Comparison of ENCODE assay signal across 13 cellular contexts in genomic region chr13:40096357-40096911, GRCh38.
DNase-seq lines count a peak whose midpoint lies in the region; ATAC-seq, FAIRE-seq and TF ChIP-seq lines count a peak whose summit lies in the region.
"Had no signal": no experiment of that assay in that cellular context is flagged by ENCODE, and none has a peak within 500 bp of the region (broad histone marks: within the 10 kb centered on the region; RNA-seq: fewer than 3 reads in every experiment).

No MANE protein-coding gene starts in this region.

- H3K4me1 ChIP-seq in liver (ENCODE audit: control insufficient read depth in 4 of 4, insufficient read depth in 4 of 4, low read length in 3 of 4): peaks cover 0 to 26% (median 17%) of the 10 kb centered on the region in 4 donors
- H3K4me1 ChIP-seq in HepG2 (ENCODE audit: insufficient read depth, low read length): peaks cover 14% of the 10 kb centered on the region
- H3K4me1 ChIP-seq in right lobe of liver: peaks cover 0 to 23% (median 9%) of the 10 kb centered on the region in 4 donors

- TF ChIP-seq EP300 in HepG2 (IDR thresholded peaks at IDR 0.05; ENCODE audit: low read depth in 2 of 2, low read length in 2 of 2) (no peak), HepG2 (CRISPR knock-in tag; IDR thresholded peaks at IDR 0.05; ENCODE audit: borderline replicate concordance) (no peak)

- TF ChIP-seq POLR2A in HepG2 (IDR thresholded peaks at IDR 0.05; ENCODE audit: insufficient read depth in 1 of 2, low read depth in 2 of 2, low read length in 2 of 2) (no peak), right lobe of liver (IDR thresholded peaks at IDR 0.05) (no peak)

- TF ChIP-seq RAD21 in liver (IDR thresholded peaks at IDR 0.05) (no peak), HepG2 (CRISPR knock-in tag; IDR thresholded peaks at IDR 0.05) (no peak)

- POLR2A ChIA-PET in HepG2 (lab: Yijun Ruan, JAX): interaction anchor here (0.8 kb wide), 1 partner anchor 9 kb away, joined by 3 read pairs; no protein-coding TSS in a partner anchor

- no peaks in the 10 kb centered on the region for H3K79me2 ChIP-seq in HepG2 (ENCODE audit: insufficient read depth, low read length)

- CTCF ChIA-PET in HepG2 (lab: Yijun Ruan, JAX; ENCODE audit: low intra/inter-chr PET ratio, low total read pairs): no interaction called here

- 55% methylated on average over 4 of the region's 4 CpGs for WGBS in liver
- 31% methylated on average over 4 of the region's 4 CpGs for WGBS in HepG2 (ENCODE audit: low lambda C conversion rate)
- 50% methylated on average over 4 of the region's 4 CpGs for WGBS in right lobe of liver (ENCODE audit: insufficient coverage, low coverage, low lambda C conversion rate, missing lambda C conversion rate)

- H3K4me3 ChIP-seq in liver (ENCODE audit: low read depth in 1 of 3, low read length in 3 of 3): no peak overlapping the region
- no peak overlapping the region for H3K4me3 ChIP-seq in HepG2 (replicated peaks in 1 of 3; ENCODE audit: insufficient read depth in 1 of 3, low read depth in 2 of 3, low read length in 3 of 3)
- peak overlapping the region in 1 of 3 donors; percentile 14 for H3K4me3 ChIP-seq in right lobe of liver
- H3K4me3 ChIP-seq: smooth muscle cell had no signal

- no peak overlapping the region for H2AFZ ChIP-seq in HepG2 (ENCODE audit: low read length)

- H3K27ac ChIP-seq in liver (ENCODE audit: low read depth in 1 of 2, low read length in 2 of 2): peak overlapping the region in 1 of 2 donors; percentile 54
- no peak overlapping the region for H3K27ac ChIP-seq in HepG2 (ENCODE audit: extremely low read length, insufficient read depth, low read length)
- peak overlapping the region in 2 of 3 donors; percentile 74 to 91 for H3K27ac ChIP-seq in right lobe of liver

- H3K9ac ChIP-seq in liver (ENCODE audit: low read depth in 1 of 2, low read length in 2 of 2) (no peak overlapping the region), HepG2 (ENCODE audit: insufficient read depth, low read depth, low read length) (no peak overlapping the region)

- H3K4me2 ChIP-seq in HepG2 (ENCODE audit: low read depth, low read length): no peak overlapping the region
- H3K4me2 ChIP-seq: smooth muscle cell had no signal

- no peak for DNase-seq in HepG2 (ENCODE audit: low spot score)
- DNase-seq in activated T-cell treated with anti-CD3 and anti-CD28 coated beads for 24 hours (ENCODE audit: low read depth): peak; percentile 46
- DNase-seq in right lobe of liver: no peak
- no peak for DNase-seq in RPMI8226
- DNase-seq in DMS 273 treated with DMSO at 0.1 percent for 48 hours (lab: John Stamatoyannopoulos, UW): no peak
- DNase-seq: KG1, NCI-H510A treated with DMSO at 0.1 percent for 48 hours, trophoblast cell had no signal

- H3K9me3 ChIP-seq in liver (ENCODE audit: control insufficient read depth in 4 of 4, low read length in 3 of 4) (peaks cover 0 to 5% (median 0%) of the 10 kb centered on the region in 4 donors), HepG2 (ENCODE audit: low read length) (0 out of 2 replicates have a peak, but pooled peaks cover 3% of the 10 kb centered on the region), right lobe of liver (no peaks in the 10 kb centered on the region)

- H3K36me3 ChIP-seq in liver (ENCODE audit: control insufficient read depth in 4 of 4, insufficient read depth in 3 of 4, low read depth in 1 of 4, low read length in 3 of 4) (no peaks in the 10 kb centered on the region), HepG2 (replicated peaks in 1 of 2; ENCODE audit: control insufficient read depth in 1 of 2, insufficient read depth in 2 of 2, low read length in 2 of 2) (no peaks in the 10 kb centered on the region), right lobe of liver (no peaks in the 10 kb centered on the region)

- intact Hi-C loops in HepG2 (cut with micrococcal nuclease; ENCODE audit: unreplicated experiment) (no loop called here), right lobe of liver (cut with DNase I) (no loop called here)

- no peak for FAIRE-seq in HepG2 (lab: Jason Lieb, UNC)
- FAIRE-seq: astrocyte had no signal

- H3K27me3 ChIP-seq in liver (ENCODE audit: control insufficient read depth in 4 of 4, insufficient read depth in 4 of 4, low read length in 3 of 4) (no peaks in the 10 kb centered on the region), HepG2 (ENCODE audit: control insufficient read depth in 1 of 2, insufficient read depth in 2 of 2, low read length in 2 of 2) (peaks cover 0 to 11% of the 10 kb centered on the region in 2 experiments; a peak in 1 of 5 replicates), right lobe of liver (no peaks in the 10 kb centered on the region)

- no TSS peak for BruUV-seq in HepG2 (replicated peaks; lab: Mats Ljungman, UMichigan)

- no peak for TF ChIP-seq CTCF in liver (IDR thresholded peaks at IDR 0.05; ENCODE audit: low read depth, low read length, missing input control)
- TF ChIP-seq CTCF in HepG2 (CRISPR knock-in tag; IDR thresholded peaks at IDR 0.05): no peak
- no peak for TF ChIP-seq CTCF in right lobe of liver (IDR thresholded peaks at IDR 0.05)

- in situ Hi-C loops in HepG2 (cut with HindIII; ENCODE audit: extremely low pct_ligation_motif_present, low pct_unique_long_range_greater_than_20kb): no loop called here

- H4K20me1 ChIP-seq in HepG2 (ENCODE audit: insufficient read depth, low read length): no peaks in the 10 kb centered on the region

- ATAC-seq in HepG2: no peak; the same call in 2 of the 3 replicates
- ATAC-seq in right lobe of liver: peak in 3 of 4 donors; percentile 63 to 68 (median 64)
- no peak for ATAC-seq in GM21786 (IDR thresholded peaks at IDR 0.05; ENCODE audit: unreplicated experiment)
- no peak for ATAC-seq in GM18909 (IDR thresholded peaks at IDR 0.05; ENCODE audit: poor library complexity, unreplicated experiment)

TF ChIP-seq in liver, 16 proteins besides CTCF, POLR2A, EP300 and RAD21:
- TF ChIP-seq ATF3 (IDR thresholded peaks at IDR 0.05) (peak; percentile 12), HNF4G (IDR thresholded peaks at IDR 0.05) (no peak)

TF ChIP-seq in HepG2, 621 proteins besides CTCF, POLR2A, EP300 and RAD21:
- TF ChIP-seq DNMT1 (CRISPR knock-in tag; IDR thresholded peaks at IDR 0.05): no peak
- TF ChIP-seq MAFK (conservative IDR thresholded peaks at IDR 0.05 in 1 of 2, IDR thresholded peaks at IDR 0.05 in 1 of 2; ENCODE audit: low read length in 2 of 2): peak in 1 of 2 experiments; percentile 21; a peak in 1 of 4 replicates
- no peak for TF ChIP-seq HNF1A (IDR thresholded peaks at IDR 0.05; ENCODE audit: low read depth)
- TF ChIP-seq HNF1A (CRISPR knock-in tag; IDR thresholded peaks at IDR 0.05; ENCODE audit: borderline replicate concordance): no peak
- TF ChIP-seq ESRRA (CRISPR knock-in tag; IDR thresholded peaks at IDR 0.05; ENCODE audit: low read depth): no peak

Comparison
In these comparisons a context has a peak if more than half of its experiments do, and no peak if none do; other contexts are left out.
1. ATAC-seq: peak in right lobe of liver (3 of 4); none in HepG2 (single experiment), GM21786 (single experiment) and GM18909 (single experiment).